In the genomic region with DNA sequence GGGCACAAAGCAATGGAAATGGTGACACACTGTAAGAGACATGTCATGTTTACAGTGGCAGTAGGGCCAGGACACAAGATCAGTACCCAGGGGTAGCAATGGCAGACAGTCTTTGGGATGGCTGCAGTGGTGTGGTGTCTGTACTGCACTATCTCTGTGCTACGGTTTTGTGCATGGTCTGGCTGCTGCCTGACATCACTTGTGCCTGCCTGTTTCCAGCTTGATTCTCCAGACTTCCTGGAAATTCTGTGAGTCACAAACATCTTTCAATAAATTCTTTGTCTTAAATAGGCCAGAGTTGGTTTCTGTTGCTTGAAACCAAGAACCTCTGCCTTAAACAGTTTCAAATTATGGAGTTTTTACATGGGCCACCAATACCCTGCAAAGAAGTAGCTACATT, we compare ENCODE assay signal across 8 cellular contexts.
DNase-seq lines count a peak whose midpoint lies in the region; ATAC-seq and TF ChIP-seq lines count a peak whose summit lies in the region.

No MANE protein-coding gene starts in this region.

- H3K36me3 ChIP-seq in lung (ENCODE audit: control insufficient read depth in 2 of 2, insufficient read depth in 2 of 2, low read length in 2 of 2) = no peaks in the 10 kb centered on the region
- no peaks in the 10 kb centered on the region for H3K36me3 ChIP-seq in vagina

- H3K27ac ChIP-seq in lung (ENCODE audit: low read depth in 1 of 2, low read length in 1 of 2) = peak overlapping the region in 1 of 2 donors; percentile 52
- no peak overlapping the region for H3K27ac ChIP-seq in RWPE1
- no peak overlapping the region for H3K27ac ChIP-seq in vagina

- POLR2A ChIA-PET in RWPE1 (lab: Yijun Ruan, JAX; ENCODE audit: low non-redundant PET) = no interaction called here
- POLR2A ChIA-PET in T-cell (lab: Charles Lee) = interaction anchor here in 1 of 2 donors (0.6 kb wide), 1 partner anchor 345 kb away, joined by 3 read pairs; no protein-coding TSS in a partner anchor

- peaks cover 0 to 17% (median 13%) of the 10 kb centered on the region in 3 donors for H3K4me1 Mint-ChIP-seq in T-cell

- peaks cover 25% of the 10 kb centered on the region for H3K36me3 Mint-ChIP-seq in T-cell

- intact Hi-C loops in vagina (cut with DNase I) = no loop called here

- H3K9me3 Mint-ChIP-seq in T-cell = peaks cover 2 to 3% (median 3%) of the 10 kb centered on the region in 3 donors

- TF ChIP-seq POLR2A in vagina (IDR thresholded peaks at IDR 0.05) = no peak

- peak; percentile 27 for ATAC-seq in lung (ENCODE audit: insufficient read depth, low FRiP score)
- no peak for ATAC-seq in HG03460 (IDR thresholded peaks at IDR 0.05; ENCODE audit: unreplicated experiment)
- no peak for ATAC-seq in T-cell (replicated peaks in 1 of 4)

- DNase-seq in AG08395 (ENCODE audit: low spot score) (peak; percentile 71), HT1080 (ENCODE audit: low read depth) (peak; percentile 74), dermis blood vessel endothelial cell (peak; percentile 88), lung (ENCODE audit: low spot score) (no peak), RWPE1 (ENCODE audit: low spot score) (no peak), T-cell (no peak), vagina (ENCODE audit: extremely low spot score in 2 of 2) (no peak)

- H3K4me3 Mint-ChIP-seq in T-cell = no peak overlapping the region

- WGBS in lung, 2 donors = 54 to 68% methylated on average over 1 of the region's 1 CpG

- H3K4me3 ChIP-seq in lung (no peak overlapping the region), vagina (no peak overlapping the region)

- CTCF ChIA-PET in RWPE1 (lab: Yijun Ruan, JAX) = no interaction called here
- CTCF ChIA-PET in T-cell (lab: Charles Lee) = no interaction called here

- no peak overlapping the region for H3K27ac Mint-ChIP-seq in T-cell

- no peaks in the 10 kb centered on the region for H3K27me3 Mint-ChIP-seq in T-cell

- H3K4me1 ChIP-seq in lung (ENCODE audit: control insufficient read depth in 2 of 2, insufficient read depth in 2 of 2, low read length in 2 of 2) (peaks cover 2 to 8% of the 10 kb centered on the region in 2 donors), vagina (peaks cover 18% of the 10 kb centered on the region)

- H3K27me3 ChIP-seq in lung (ENCODE audit: control insufficient read depth, insufficient read depth) = no peaks in the 10 kb centered on the region
- H3K27me3 ChIP-seq in vagina = no peaks in the 10 kb centered on the region

- TF ChIP-seq CTCF in lung (IDR thresholded peaks at IDR 0.05; ENCODE audit: control extremely low read depth, extremely low read depth) = no peak
- TF ChIP-seq CTCF in RWPE1 (conservative IDR thresholded peaks at IDR 0.05; ENCODE audit: low read depth) = no peak
- no peak for TF ChIP-seq CTCF in vagina (IDR thresholded peaks at IDR 0.05)

- H3K9me3 ChIP-seq in lung (ENCODE audit: control insufficient read depth in 2 of 2, insufficient read depth in 1 of 2, low read length in 1 of 2) = no peaks in the 10 kb centered on the region
- H3K9me3 ChIP-seq in vagina = no peaks in the 10 kb centered on the region

Comparison
In these comparisons a context has a peak if more than half of its experiments do, and no peak if none do; other contexts are left out.
1. DNase-seq: peak in AG08395 (single experiment), HT1080 (single experiment) and dermis blood vessel endothelial cell (single experiment); none in lung (single experiment), RWPE1 (single experiment), T-cell (0 of 34) and vagina (0 of 2).